33 cellular contexts compared by ENCODE assay signal in the genomic region with DNA sequence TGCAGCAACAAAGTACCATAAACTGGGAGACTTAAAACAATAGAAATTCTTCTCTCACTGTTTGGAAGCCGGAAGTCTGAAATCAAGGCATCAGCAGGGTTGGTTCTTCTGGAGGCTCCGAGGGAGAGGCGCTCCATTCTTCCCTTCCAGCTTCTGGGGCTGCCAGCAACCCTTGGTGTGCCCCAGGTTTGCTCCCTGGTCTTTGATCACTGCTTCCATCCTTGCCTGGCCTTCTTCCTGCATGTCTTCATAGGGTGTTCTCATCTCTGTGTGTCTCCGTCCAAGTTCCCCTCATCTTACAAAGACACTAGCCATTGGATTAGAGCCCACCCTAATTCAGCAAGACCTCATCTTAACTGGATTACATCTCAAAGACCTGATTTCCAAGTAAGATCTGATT.
"Had no signal": no experiment of that assay in that cellular context is flagged by ENCODE, and none has a peak within 500 bp of the region (broad histone marks: within the 10 kb centered on the region; RNA-seq: fewer than 3 reads in every experiment).

No MANE protein-coding gene starts in this region.

- H3K36me3 Mint-ChIP-seq: activated CD4-positive, alpha-beta memory T cell treated with anti-CD3 and anti-CD28 coated beads for 36 hours; activated naive CD4-positive, alpha-beta T cell treated with anti-CD3 and anti-CD28 coated beads, Interleukin-2, amount 50 U/mL, for 72 hours; activated naive CD8-positive, alpha-beta T cell treated with anti-CD3 and anti-CD28 coated beads for 36 hours; T-cell had no signal

- DNase-seq: activated B cell treated with CpG ODN at 0.5 μM for 24 hours; activated CD4-positive, alpha-beta memory T cell treated with anti-CD3 and anti-CD28 coated beads for 36 hours; activated CD4-positive, alpha-beta T cell treated with anti-CD3 and anti-CD28 coated beads for 4 hours; activated CD4-positive, alpha-beta T cell treated with anti-CD3 and anti-CD28 coated beads, Interleukin-2, amount 10 ng/mL, durations not matched to agents 24 days and 14 days; activated CD4-positive, alpha-beta T cell treated with anti-CD3 and anti-CD28 coated beads, Interleukin-2, amount 50 U/mL, for 1 hour; activated CD4-positive, alpha-beta T cell treated with anti-CD3 and anti-CD28 coated beads, Interleukin-2, amount 50 U/mL, for 4 hours; activated CD4-positive, CD25-positive, alpha-beta regulatory T cell treated with anti-CD3 and anti-CD28 coated beads, Interleukin-2, amount 50 U/mL, for 72 hours; activated CD8-positive, alpha-beta memory T cell treated with anti-CD3 and anti-CD28 coated beads, Interleukin-2, amount 50 U/mL, for 4 hours; activated CD8-positive, alpha-beta T cell treated with anti-CD3 and anti-CD28 coated beads for 36 hours; activated effector memory CD4-positive, alpha-beta T cell treated with anti-CD3 and anti-CD28 coated beads, Interleukin-2, amount 50 U/mL, for 16 hours; activated gamma-delta T cell treated with Interleukin-2 at 50 U/mL for 16 hours; activated naive CD4-positive, alpha-beta T cell; activated naive CD4-positive, alpha-beta T cell treated with anti-CD3 and anti-CD28 coated beads for 36 hours; activated naive CD8-positive, alpha-beta T cell treated with anti-CD3 and anti-CD28 coated beads for 36 hours; activated T-cell treated with anti-CD3 and anti-CD28 coated beads for 4 hours; activated T-cell treated with anti-CD3 and anti-CD28 coated beads, Interleukin-2, amount 50 U/mL, for 1 hour; activated T-cell treated with anti-CD3 and anti-CD28 coated beads, Interleukin-2, amount 50 U/mL, for 4 hours; activated T-cell treated with anti-CD3 and anti-CD28 coated beads, Interleukin-2, amount 50 U/mL, for 72 hours; adrenal gland; amniotic stem cell; aorta; body of pancreas; brain microvascular endothelial cell; central memory CD4-positive, alpha-beta T cell; T-cell; T-helper 2 cell; T-helper 9 cell had no signal

- ATAC-seq: activated CD8-positive, alpha-beta T cell treated with anti-CD3 and anti-CD28 coated beads for 36 hours; activated naive CD4-positive, alpha-beta T cell treated with anti-CD3 and anti-CD28 coated beads, Interleukin-2, amount 50 U/mL, for 72 hours; activated T-cell treated with anti-CD3 and anti-CD28 coated beads, Interleukin-2, amount 50 U/mL, for 4 hours; activated T-cell treated with anti-CD3 and anti-CD28 coated beads, Interleukin-2, amount 50 U/mL, for 72 hours; activated T-helper 17 cell treated with anti-CD3 and anti-CD28 coated beads, Interleukin-2, amount 50 U/mL, for 72 hours; body of pancreas; T-cell had no signal

- H3K27ac Mint-ChIP-seq: activated B cell treated with CpG ODN at 0.5 μM for 24 hours; activated CD4-positive, alpha-beta memory T cell treated with anti-CD3 and anti-CD28 coated beads for 36 hours; activated CD4-positive, alpha-beta T cell treated with anti-CD3 and anti-CD28 coated beads, Interleukin-2, amount 10 ng/mL, durations not matched to agents 24 days and 14 days; activated CD8-positive, alpha-beta T cell treated with anti-CD3 and anti-CD28 coated beads for 36 hours; activated naive CD4-positive, alpha-beta T cell treated with anti-CD3 and anti-CD28 coated beads for 36 hours; activated naive CD4-positive, alpha-beta T cell treated with anti-CD3 and anti-CD28 coated beads, Interleukin-2, amount 50 U/mL, for 72 hours; activated naive CD8-positive, alpha-beta T cell treated with anti-CD3 and anti-CD28 coated beads for 36 hours; activated T-cell treated with anti-CD3 and anti-CD28 coated beads, Interleukin-2, amount 50 U/mL, for 72 hours; activated T-helper 1 cell treated with anti-CD3 and anti-CD28 coated beads, Interleukin-12 subunit alpha, Interleukin-12 subunit beta, Interleukin-2, Interleukin-4 antibody, amounts not matched to agents 30 ng/mL and 10 ng/mL and 1 ng/mL, durations not matched to agents 14 hours and 24 hours and 36 hours; activated T-helper 17 cell treated with anti-CD3 and anti-CD28 coated beads, Interleukin-2, amount 50 U/mL, for 72 hours; T-cell; T-helper 2 cell treated with Interferon-gamma antibody and Interleukin-4, amounts not matched to agents 5 μg/mL and 100 μg/mL, for 36 hours had no signal

- H3K4me1 ChIP-seq: adrenal gland, body of pancreas, breast epithelium had no signal

- H3K4me3 ChIP-seq: adrenal gland, body of pancreas, breast epithelium had no signal

- H3K27ac ChIP-seq: adrenal gland, body of pancreas, brain microvascular endothelial cell, breast epithelium, VCaP had no signal

- H3K4me1 Mint-ChIP-seq: activated naive CD8-positive, alpha-beta T cell treated with anti-CD3 and anti-CD28 coated beads for 36 hours; activated T-helper 17 cell treated with anti-CD3 and anti-CD28 coated beads, Interleukin-2, amount 50 U/mL, for 72 hours; T-cell had no signal

- H3K27me3 ChIP-seq: adrenal gland, body of pancreas, breast epithelium had no signal

- H3K4me3 Mint-ChIP-seq: activated B cell treated with CpG ODN at 0.5 μM for 24 hours; activated CD4-positive, alpha-beta memory T cell treated with anti-CD3 and anti-CD28 coated beads for 36 hours; activated CD4-positive, alpha-beta T cell treated with anti-CD3 and anti-CD28 coated beads, Interleukin-2, amount 10 ng/mL, durations not matched to agents 24 days and 14 days; activated CD8-positive, alpha-beta T cell treated with anti-CD3 and anti-CD28 coated beads for 36 hours; activated naive CD4-positive, alpha-beta T cell treated with anti-CD3 and anti-CD28 coated beads for 36 hours; activated naive CD8-positive, alpha-beta T cell treated with anti-CD3 and anti-CD28 coated beads for 36 hours; activated T-cell treated with anti-CD3 and anti-CD28 coated beads, Interleukin-2, amount 50 U/mL, for 4 hours; activated T-cell treated with anti-CD3 and anti-CD28 coated beads, Interleukin-2, amount 50 U/mL, for 72 hours; activated T-helper 1 cell treated with anti-CD3 and anti-CD28 coated beads, Interleukin-12 subunit alpha, Interleukin-12 subunit beta, Interleukin-2, Interleukin-4 antibody, amounts not matched to agents 30 ng/mL and 10 ng/mL and 1 ng/mL, durations not matched to agents 14 hours and 24 hours and 36 hours; activated T-helper 17 cell treated with anti-CD3 and anti-CD28 coated beads, Interleukin-2, amount 50 U/mL, for 72 hours; T-cell; T-helper 2 cell treated with Interferon-gamma antibody and Interleukin-4, amounts not matched to agents 5 μg/mL and 100 μg/mL, for 36 hours had no signal

- H3K36me3 ChIP-seq: adrenal gland, brain microvascular endothelial cell, breast epithelium had no signal

- H3K9me3 Mint-ChIP-seq: activated B cell treated with CpG ODN at 0.5 μM for 24 hours; activated CD4-positive, alpha-beta memory T cell treated with anti-CD3 and anti-CD28 coated beads for 36 hours; activated CD4-positive, alpha-beta T cell treated with anti-CD3 and anti-CD28 coated beads, Interleukin-2, amount 10 ng/mL, durations not matched to agents 24 days and 14 days; activated CD8-positive, alpha-beta T cell treated with anti-CD3 and anti-CD28 coated beads for 36 hours; activated naive CD4-positive, alpha-beta T cell treated with anti-CD3 and anti-CD28 coated beads for 36 hours; activated naive CD4-positive, alpha-beta T cell treated with anti-CD3 and anti-CD28 coated beads, Interleukin-2, amount 50 U/mL, for 72 hours; activated naive CD8-positive, alpha-beta T cell treated with anti-CD3 and anti-CD28 coated beads for 36 hours; activated T-cell treated with anti-CD3 and anti-CD28 coated beads, Interleukin-2, amount 50 U/mL, for 4 hours; activated T-cell treated with anti-CD3 and anti-CD28 coated beads, Interleukin-2, amount 50 U/mL, for 72 hours; activated T-helper 1 cell treated with anti-CD3 and anti-CD28 coated beads, Interleukin-12 subunit alpha, Interleukin-12 subunit beta, Interleukin-2, Interleukin-4 antibody, amounts not matched to agents 30 ng/mL and 10 ng/mL and 1 ng/mL, durations not matched to agents 14 hours and 24 hours and 36 hours; activated T-helper 17 cell treated with anti-CD3 and anti-CD28 coated beads, Interleukin-2, amount 50 U/mL, for 72 hours; T-cell; T-helper 2 cell treated with Interferon-gamma antibody and Interleukin-4, amounts not matched to agents 5 μg/mL and 100 μg/mL, for 36 hours had no signal
